Comparison of ENCODE assay signal across 1 cellular context in the genomic region with DNA sequence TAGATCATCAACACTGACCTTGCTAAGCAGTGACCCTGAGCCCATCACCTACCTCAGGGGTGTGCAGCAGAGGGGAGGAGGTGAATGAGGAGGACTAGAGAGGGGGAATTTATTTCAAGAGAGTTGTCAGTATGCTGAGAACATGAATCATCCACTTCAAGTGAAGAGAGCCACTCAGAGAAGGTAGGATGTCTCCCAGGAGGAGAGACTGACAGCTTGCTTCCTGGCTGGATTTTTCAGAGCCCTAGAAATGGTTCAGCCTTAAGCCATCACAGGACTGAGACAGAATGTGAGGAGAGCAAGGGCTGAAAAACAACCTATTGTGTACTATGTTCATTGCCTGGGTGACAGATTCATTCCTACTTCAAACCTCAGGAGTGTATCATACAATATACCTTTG.
TF ChIP-seq lines count a peak whose summit lies in the region.

No MANE protein-coding gene starts in this region.

TF ChIP-seq in GM23338, 12 proteins besides CTCF, POLR2A, EP300 and RAD21 (continued from another document):
- TF ChIP-seq, protein P1, sequence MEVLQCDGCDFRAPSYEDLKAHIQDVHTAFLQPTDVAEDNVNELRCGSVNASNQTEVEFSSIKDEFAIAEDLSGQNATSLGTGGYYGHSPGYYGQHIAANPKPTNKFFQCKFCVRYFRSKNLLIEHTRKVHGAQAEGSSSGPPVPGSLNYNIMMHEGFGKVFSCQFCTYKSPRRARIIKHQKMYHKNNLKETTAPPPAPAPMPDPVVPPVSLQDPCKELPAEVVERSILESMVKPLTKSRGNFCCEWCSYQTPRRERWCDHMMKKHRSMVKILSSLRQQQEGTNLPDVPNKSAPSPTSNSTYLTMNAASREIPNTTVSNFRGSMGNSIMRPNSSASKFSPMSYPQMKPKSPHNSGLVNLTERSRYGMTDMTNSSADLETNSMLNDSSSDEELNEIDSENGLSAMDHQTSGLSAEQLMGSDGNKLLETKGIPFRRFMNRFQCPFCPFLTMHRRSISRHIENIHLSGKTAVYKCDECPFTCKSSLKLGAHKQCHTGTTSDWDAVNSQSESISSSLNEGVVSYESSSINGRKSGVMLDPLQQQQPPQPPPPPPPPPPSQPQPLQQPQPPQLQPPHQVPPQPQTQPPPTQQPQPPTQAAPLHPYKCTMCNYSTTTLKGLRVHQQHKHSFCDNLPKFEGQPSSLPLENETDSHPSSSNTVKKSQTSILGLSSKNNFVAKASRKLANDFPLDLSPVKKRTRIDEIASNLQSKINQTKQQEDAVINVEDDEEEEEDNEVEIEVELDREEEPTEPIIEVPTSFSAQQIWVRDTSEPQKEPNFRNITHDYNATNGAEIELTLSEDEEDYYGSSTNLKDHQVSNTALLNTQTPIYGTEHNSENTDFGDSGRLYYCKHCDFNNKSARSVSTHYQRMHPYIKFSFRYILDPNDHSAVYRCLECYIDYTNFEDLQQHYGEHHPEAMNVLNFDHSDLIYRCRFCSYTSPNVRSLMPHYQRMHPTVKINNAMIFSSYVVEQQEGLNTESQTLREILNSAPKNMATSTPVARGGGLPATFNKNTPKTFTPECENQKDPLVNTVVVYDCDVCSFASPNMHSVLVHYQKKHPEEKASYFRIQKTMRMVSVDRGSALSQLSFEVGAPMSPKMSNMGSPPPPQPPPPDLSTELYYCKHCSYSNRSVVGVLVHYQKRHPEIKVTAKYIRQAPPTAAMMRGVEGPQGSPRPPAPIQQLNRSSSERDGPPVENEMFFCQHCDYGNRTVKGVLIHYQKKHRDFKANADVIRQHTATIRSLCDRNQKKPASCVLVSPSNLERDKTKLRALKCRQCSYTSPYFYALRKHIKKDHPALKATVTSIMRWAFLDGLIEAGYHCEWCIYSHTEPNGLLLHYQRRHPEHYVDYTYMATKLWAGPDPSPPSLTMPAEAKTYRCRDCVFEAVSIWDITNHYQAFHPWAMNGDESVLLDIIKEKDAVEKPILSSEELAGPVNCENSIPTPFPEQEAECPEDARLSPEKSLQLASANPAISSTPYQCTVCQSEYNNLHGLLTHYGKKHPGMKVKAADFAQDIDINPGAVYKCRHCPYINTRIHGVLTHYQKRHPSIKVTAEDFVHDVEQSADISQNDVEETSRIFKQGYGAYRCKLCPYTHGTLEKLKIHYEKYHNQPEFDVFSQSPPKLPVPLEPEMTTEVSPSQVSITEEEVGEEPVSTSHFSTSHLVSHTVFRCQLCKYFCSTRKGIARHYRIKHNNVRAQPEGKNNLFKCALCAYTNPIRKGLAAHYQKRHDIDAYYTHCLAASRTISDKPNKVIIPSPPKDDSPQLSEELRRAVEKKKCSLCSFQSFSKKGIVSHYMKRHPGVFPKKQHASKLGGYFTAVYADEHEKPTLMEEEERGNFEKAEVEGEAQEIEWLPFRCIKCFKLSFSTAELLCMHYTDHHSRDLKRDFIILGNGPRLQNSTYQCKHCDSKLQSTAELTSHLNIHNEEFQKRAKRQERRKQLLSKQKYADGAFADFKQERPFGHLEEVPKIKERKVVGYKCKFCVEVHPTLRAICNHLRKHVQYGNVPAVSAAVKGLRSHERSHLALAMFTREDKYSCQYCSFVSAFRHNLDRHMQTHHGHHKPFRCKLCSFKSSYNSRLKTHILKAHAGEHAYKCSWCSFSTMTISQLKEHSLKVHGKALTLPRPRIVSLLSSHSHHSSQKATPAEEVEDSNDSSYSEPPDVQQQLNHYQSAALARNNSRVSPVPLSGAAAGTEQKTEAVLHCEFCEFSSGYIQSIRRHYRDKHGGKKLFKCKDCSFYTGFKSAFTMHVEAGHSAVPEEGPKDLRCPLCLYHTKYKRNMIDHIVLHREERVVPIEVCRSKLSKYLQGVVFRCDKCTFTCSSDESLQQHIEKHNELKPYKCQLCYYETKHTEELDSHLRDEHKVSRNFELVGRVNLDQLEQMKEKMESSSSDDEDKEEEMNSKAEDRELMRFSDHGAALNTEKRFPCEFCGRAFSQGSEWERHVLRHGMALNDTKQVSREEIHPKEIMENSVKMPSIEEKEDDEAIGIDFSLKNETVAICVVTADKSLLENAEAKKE (CRISPR knock-in tag; IDR thresholded peaks at IDR 0.05) = no peak
- TF ChIP-seq EZH2phosphoT487 (IDR thresholded peaks at IDR 0.05; ENCODE audit: unreplicated experiment) (no peak), ZNF114 (CRISPR knock-in tag; IDR thresholded peaks at IDR 0.05) (no peak), EZH2 (IDR thresholded peaks at IDR 0.05; ENCODE audit: low read depth, unreplicated experiment) (no peak), STAT1 (IDR thresholded peaks at IDR 0.05; ENCODE audit: unreplicated experiment) (no peak)
- TF ChIP-seq, protein P2, sequence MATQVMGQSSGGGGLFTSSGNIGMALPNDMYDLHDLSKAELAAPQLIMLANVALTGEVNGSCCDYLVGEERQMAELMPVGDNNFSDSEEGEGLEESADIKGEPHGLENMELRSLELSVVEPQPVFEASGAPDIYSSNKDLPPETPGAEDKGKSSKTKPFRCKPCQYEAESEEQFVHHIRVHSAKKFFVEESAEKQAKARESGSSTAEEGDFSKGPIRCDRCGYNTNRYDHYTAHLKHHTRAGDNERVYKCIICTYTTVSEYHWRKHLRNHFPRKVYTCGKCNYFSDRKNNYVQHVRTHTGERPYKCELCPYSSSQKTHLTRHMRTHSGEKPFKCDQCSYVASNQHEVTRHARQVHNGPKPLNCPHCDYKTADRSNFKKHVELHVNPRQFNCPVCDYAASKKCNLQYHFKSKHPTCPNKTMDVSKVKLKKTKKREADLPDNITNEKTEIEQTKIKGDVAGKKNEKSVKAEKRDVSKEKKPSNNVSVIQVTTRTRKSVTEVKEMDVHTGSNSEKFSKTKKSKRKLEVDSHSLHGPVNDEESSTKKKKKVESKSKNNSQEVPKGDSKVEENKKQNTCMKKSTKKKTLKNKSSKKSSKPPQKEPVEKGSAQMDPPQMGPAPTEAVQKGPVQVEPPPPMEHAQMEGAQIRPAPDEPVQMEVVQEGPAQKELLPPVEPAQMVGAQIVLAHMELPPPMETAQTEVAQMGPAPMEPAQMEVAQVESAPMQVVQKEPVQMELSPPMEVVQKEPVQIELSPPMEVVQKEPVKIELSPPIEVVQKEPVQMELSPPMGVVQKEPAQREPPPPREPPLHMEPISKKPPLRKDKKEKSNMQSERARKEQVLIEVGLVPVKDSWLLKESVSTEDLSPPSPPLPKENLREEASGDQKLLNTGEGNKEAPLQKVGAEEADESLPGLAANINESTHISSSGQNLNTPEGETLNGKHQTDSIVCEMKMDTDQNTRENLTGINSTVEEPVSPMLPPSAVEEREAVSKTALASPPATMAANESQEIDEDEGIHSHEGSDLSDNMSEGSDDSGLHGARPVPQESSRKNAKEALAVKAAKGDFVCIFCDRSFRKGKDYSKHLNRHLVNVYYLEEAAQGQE (IDR thresholded peaks at IDR 0.05; ENCODE audit: unreplicated experiment) = no peak
TF ChIP-seq in GM23338: peak in this region for 0.
